1 cellular context compared by ENCODE assay signal in genomic region chr12:131424270-131424669, GRCh38.
TF ChIP-seq lines count a peak whose summit lies in the region.

No MANE protein-coding gene starts in this region.

TF ChIP-seq in WTC11, 78 proteins besides CTCF, POLR2A, EP300 and RAD21 (continued from another document):
- no peak for TF ChIP-seq FOXP4 (CRISPR knock-in tag; IDR thresholded peaks at IDR 0.05)
- TF ChIP-seq IRF1 (CRISPR knock-in tag; IDR thresholded peaks at IDR 0.05): no peak
- no peak for TF ChIP-seq ZNF219 (CRISPR knock-in tag; IDR thresholded peaks at IDR 0.05; ENCODE audit: borderline replicate concordance)
- TF ChIP-seq ZNF512 (CRISPR knock-in tag; IDR thresholded peaks at IDR 0.05; ENCODE audit: borderline replicate concordance): no peak
- no peak for TF ChIP-seq ZNF232 (CRISPR knock-in tag; IDR thresholded peaks at IDR 0.05)
